8 cellular contexts compared by ENCODE assay signal in the genomic region with DNA sequence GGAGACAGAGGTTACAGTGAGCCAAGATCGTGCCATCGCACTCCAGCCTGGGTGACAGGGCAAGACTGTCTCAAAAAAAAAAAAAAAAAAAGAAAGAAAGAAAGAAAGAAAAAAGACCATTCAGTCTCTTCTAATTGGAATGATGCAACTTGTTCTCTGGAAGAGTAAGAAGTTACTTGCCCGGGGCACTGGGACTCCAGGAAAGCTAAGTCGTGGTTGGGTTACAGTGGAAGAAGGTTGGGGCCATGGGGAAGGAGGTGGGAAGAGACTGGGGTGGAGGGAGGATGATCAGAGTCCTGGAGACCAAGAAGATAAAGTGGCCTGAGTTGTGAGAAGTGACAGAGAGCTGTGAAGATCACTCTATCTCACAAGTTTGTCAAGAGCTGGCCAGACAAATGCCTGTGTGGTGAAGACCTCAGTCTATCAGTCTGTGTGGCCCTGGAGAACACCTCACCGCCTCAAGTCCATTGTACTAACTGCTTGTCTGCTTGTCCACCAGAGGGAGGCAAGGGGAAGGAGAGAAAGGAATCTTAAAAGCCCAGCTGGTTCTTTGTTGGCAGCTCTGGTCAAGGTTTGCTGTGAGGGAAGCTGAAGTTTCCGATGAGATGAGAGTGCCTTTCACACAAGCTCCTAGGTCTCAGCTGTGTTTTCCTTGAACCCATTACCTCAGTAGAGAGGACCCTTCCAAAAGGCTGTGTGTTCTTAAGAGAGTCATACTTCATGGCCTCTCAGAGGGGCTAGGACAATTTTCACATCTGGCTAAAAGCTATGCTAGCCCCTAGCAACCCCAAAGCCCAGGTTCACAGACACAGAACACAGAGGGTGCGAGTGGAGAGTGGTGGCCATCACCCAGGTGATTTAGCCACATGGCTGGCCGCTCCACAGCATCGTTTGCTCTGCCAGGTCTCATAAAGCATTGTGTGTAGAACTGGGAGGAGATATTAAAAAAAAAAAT.
A peak's percentile ranks its signal among the peaks of the same experiment; 100 is the strongest.
DNase-seq lines count a peak whose midpoint lies in the region; ATAC-seq, FAIRE-seq and TF ChIP-seq lines count a peak whose summit lies in the region.

No MANE protein-coding gene starts in this region.

- in situ Hi-C loops in K562 (cut with MboI) = loop anchor here (25.0 kb wide), 1 partner anchor 844 kb away; no protein-coding TSS in a partner anchor

- no peak overlapping the region for H3K4me3 Mint-ChIP-seq in activated T-helper 2 cell treated with anti-CD3 and anti-CD28 coated beads, Interferon-gamma antibody, Interleukin-2, Interleukin-4, amounts not matched to agents 10 μg/mL and 5 μg/mL and 100 μg/mL, durations not matched to agents 14 hours and 24 hours and 36 hours (ENCODE audit: low read depth)
- H3K4me3 Mint-ChIP-seq in mesothelial cell of epicardium = no peak overlapping the region

- H3K4me2 ChIP-seq in K562 (ENCODE audit: insufficient read depth, low read length) = no peak overlapping the region

- TF ChIP-seq CTCF in K562 (IDR thresholded peaks at IDR 0.05 in 2 of 3, conservative IDR thresholded peaks at IDR 0.05 in 1 of 3; ENCODE audit: insufficient read depth in 2 of 3, low read depth in 1 of 3, low read length in 3 of 3) = peak; percentile 57 to 67 (median 59)
- peak in 5 of 6 experiments; percentile 33 to 61 (median 51) for TF ChIP-seq CTCF in upper lobe of left lung (IDR thresholded peaks at IDR 0.05)
- no peak for TF ChIP-seq CTCF in mesothelial cell of epicardium (IDR thresholded peaks at IDR 0.05; ENCODE audit: unreplicated experiment)

- no peaks in the 10 kb centered on the region for H3K27me3 Mint-ChIP-seq in activated T-helper 2 cell treated with anti-CD3 and anti-CD28 coated beads, Interferon-gamma antibody, Interleukin-2, Interleukin-4, amounts not matched to agents 10 μg/mL and 5 μg/mL and 100 μg/mL, durations not matched to agents 14 hours and 24 hours and 36 hours (ENCODE audit: low read depth)
- no peaks in the 10 kb centered on the region for H3K27me3 Mint-ChIP-seq in mesothelial cell of epicardium (ENCODE audit: low read depth)

- no peaks in the 10 kb centered on the region for H3K4me1 ChIP-seq in K562 (replicated peaks in 1 of 2; ENCODE audit: control insufficient read depth in 2 of 2, insufficient read depth in 2 of 2, low read length in 2 of 2)
- H3K4me1 ChIP-seq in upper lobe of left lung = peaks cover 0 to 6% (median 0%) of the 10 kb centered on the region in 4 donors

- H3K9me1 ChIP-seq in K562 (ENCODE audit: control insufficient read depth, insufficient read depth, low read length) = no peaks in the 10 kb centered on the region

- H3K9ac ChIP-seq in K562 (ENCODE audit: insufficient read depth in 1 of 2, low read depth in 2 of 2, low read length in 2 of 2) = no peak overlapping the region

- CTCF ChIA-PET in K562 (lab: Yijun Ruan, JAX; ENCODE audit: low intra/inter-chr PET ratio) = no interaction called here

- TF ChIP-seq POLR2A in K562 (conservative IDR thresholded peaks at IDR 0.05) (no peak), upper lobe of left lung (IDR thresholded peaks at IDR 0.05) (no peak)

- no peak overlapping the region for H2AFZ ChIP-seq in K562 (ENCODE audit: low read depth, low read length)

- TF ChIP-seq EP300 in K562 (IDR thresholded peaks at IDR 0.05; ENCODE audit: low read length) (no peak), upper lobe of left lung (IDR thresholded peaks at IDR 0.05) (no peak)

- H3K36me3 ChIP-seq in K562 (ENCODE audit: control insufficient read depth, insufficient read depth, low read length) (no peaks in the 10 kb centered on the region), upper lobe of left lung (no peaks in the 10 kb centered on the region)

- H3K4me3 ChIP-seq in K562 (no peak overlapping the region), upper lobe of left lung (no peak overlapping the region)

- H3K9me3 ChIP-seq in K562 (replicated peaks; ENCODE audit: control insufficient read depth, insufficient read depth, low read depth, low read length) = no peaks in the 10 kb centered on the region
- no peaks in the 10 kb centered on the region for H3K9me3 ChIP-seq in upper lobe of left lung

- H3K27ac Mint-ChIP-seq in activated T-helper 2 cell treated with anti-CD3 and anti-CD28 coated beads, Interferon-gamma antibody, Interleukin-2, Interleukin-4, amounts not matched to agents 10 μg/mL and 5 μg/mL and 100 μg/mL, durations not matched to agents 14 hours and 24 hours and 36 hours = no peak overlapping the region
- H3K27ac Mint-ChIP-seq in mesothelial cell of epicardium = no peak overlapping the region

- 9% methylated on average over 9 of the region's 9 CpGs for WGBS in K562 (ENCODE audit: insufficient coverage, low coverage, missing lambda C conversion rate)
- WGBS in upper lobe of left lung, 2 donors = 59 to 64% methylated on average over 8 to 9 of the region's 9 CpGs

- H3K79me2 ChIP-seq in K562 (ENCODE audit: control insufficient read depth, insufficient read depth, low read length) = no peaks in the 10 kb centered on the region

- H3K9me3 Mint-ChIP-seq in activated T-helper 2 cell treated with anti-CD3 and anti-CD28 coated beads, Interferon-gamma antibody, Interleukin-2, Interleukin-4, amounts not matched to agents 10 μg/mL and 5 μg/mL and 100 μg/mL, durations not matched to agents 14 hours and 24 hours and 36 hours = no peaks in the 10 kb centered on the region
- H3K9me3 Mint-ChIP-seq in mesothelial cell of epicardium = no peaks in the 10 kb centered on the region

- FAIRE-seq in K562 (lab: Jason Lieb, UNC) = peak; percentile 59

- intact Hi-C loops in K562 (cut with micrococcal nuclease) = loop anchor here (2.0 to 5.0 kb wide), 2 partner anchors 109 to 137 kb away; no protein-coding TSS in a partner anchor
- intact Hi-C loops in activated T-helper 2 cell treated with anti-CD3 and anti-CD28 coated beads, Interferon-gamma antibody, Interleukin-2, Interleukin-4, amounts not matched to agents 10 μg/mL and 5 μg/mL and 100 μg/mL, durations not matched to agents 14 hours and 24 hours and 36 hours (cut with micrococcal nuclease) = no loop called here

- TF ChIP-seq RAD21 in K562 (CRISPR knock-in tag; conservative IDR thresholded peaks at IDR 0.05 in 1 of 2, IDR thresholded peaks at IDR 0.05 in 1 of 2) = peak; percentile 46 to 70

- H4K20me1 ChIP-seq in K562 (replicated peaks; ENCODE audit: control insufficient read depth, insufficient read depth, low read length) = no peaks in the 10 kb centered on the region

- BruUV-seq in K562 (replicated peaks; lab: Mats Ljungman, UMichigan) = no TSS peak

- no peaks in the 10 kb centered on the region for H3K4me1 Mint-ChIP-seq in activated T-helper 2 cell treated with anti-CD3 and anti-CD28 coated beads, Interferon-gamma antibody, Interleukin-2, Interleukin-4, amounts not matched to agents 10 μg/mL and 5 μg/mL and 100 μg/mL, durations not matched to agents 14 hours and 24 hours and 36 hours (ENCODE audit: low read depth)
- no peaks in the 10 kb centered on the region for H3K4me1 Mint-ChIP-seq in mesothelial cell of epicardium

- ATAC-seq in GM21367 (IDR thresholded peaks at IDR 0.05; ENCODE audit: unreplicated experiment) = peak; percentile 81
- peak; percentile 97 for ATAC-seq in K562
- ATAC-seq in upper lobe of left lung (ENCODE audit: low FRiP score in 2 of 2) = peak; percentile 60 to 75

- POLR2A ChIA-PET in K562 (lab: Yijun Ruan, JAX) = interaction anchor here (0.6 kb wide), 3 partner anchors 22 to 1177 kb away, joined by 3 read pairs; no protein-coding TSS in a partner anchor

- no peak overlapping the region for H3K27ac ChIP-seq in K562 (ENCODE audit: extremely low read depth, low read depth, low read length)
- H3K27ac ChIP-seq in upper lobe of left lung = no peak overlapping the region

- peak; percentile 82 for DNase-seq in AG20443 (ENCODE audit: low spot score)
- peak; percentile 12 for DNase-seq in NCI-H2196 treated with DMSO at 0.1 percent for 48 hours (lab: John Stamatoyannopoulos, UW; ENCODE audit: unreplicated experiment)
- DNase-seq in K562 (ENCODE audit: extremely low read depth in 1 of 4, low spot score in 3 of 4) = peak in 2 of 4 experiments; percentile 37 to 61
- peak; percentile 91 for DNase-seq in iris pigment epithelial cell (ENCODE audit: low read depth)
- DNase-seq in upper lobe of left lung = peak in 1 of 2 donors; percentile 29
- no peak for DNase-seq in activated T-helper 2 cell treated with anti-CD3 and anti-CD28 coated beads, Interferon-gamma antibody, Interleukin-2, Interleukin-4, amounts not matched to agents 10 μg/mL and 5 μg/mL and 100 μg/mL, durations not matched to agents 14 hours and 24 hours and 36 hours (ENCODE audit: low spot score)
- DNase-seq in mesothelial cell of epicardium (ENCODE audit: low spot score in 2 of 2, unreplicated experiment in 2 of 2) = no peak

- no peaks in the 10 kb centered on the region for H3K36me3 Mint-ChIP-seq in activated T-helper 2 cell treated with anti-CD3 and anti-CD28 coated beads, Interferon-gamma antibody, Interleukin-2, Interleukin-4, amounts not matched to agents 10 μg/mL and 5 μg/mL and 100 μg/mL, durations not matched to agents 14 hours and 24 hours and 36 hours (ENCODE audit: low read depth)
- no peaks in the 10 kb centered on the region for H3K36me3 Mint-ChIP-seq in mesothelial cell of epicardium

- H3K27me3 ChIP-seq in K562 (ENCODE audit: control insufficient read depth in 2 of 2, insufficient read depth in 2 of 2, low read length in 2 of 2) = peaks cover 4 to 6% of the 10 kb centered on the region in 2 experiments; a peak in 4 of 5 replicates
- H3K27me3 ChIP-seq in upper lobe of left lung = no peaks in the 10 kb centered on the region

TF ChIP-seq in K562, 482 proteins besides CTCF, POLR2A, EP300 and RAD21 (continues in another document):
- no peak for TF ChIP-seq CBX8 (IDR thresholded peaks at IDR 0.05; ENCODE audit: borderline replicate concordance, extremely low read depth, low read depth, low read length, poor library complexity, severe bottlenecking)
- no peak for TF ChIP-seq MED1 (CRISPR knock-in tag; IDR thresholded peaks at IDR 0.05; ENCODE audit: borderline replicate concordance)
- no peak for TF ChIP-seq ZNF780A (CRISPR knock-in tag; IDR thresholded peaks at IDR 0.05)
- TF ChIP-seq KDM1A (IDR thresholded peaks at IDR 0.05) = no peak
- TF ChIP-seq XRCC4 (IDR thresholded peaks at IDR 0.05; ENCODE audit: extremely low read depth, insufficient read depth, insufficient read length) = no peak
- TF ChIP-seq, protein P1, sequence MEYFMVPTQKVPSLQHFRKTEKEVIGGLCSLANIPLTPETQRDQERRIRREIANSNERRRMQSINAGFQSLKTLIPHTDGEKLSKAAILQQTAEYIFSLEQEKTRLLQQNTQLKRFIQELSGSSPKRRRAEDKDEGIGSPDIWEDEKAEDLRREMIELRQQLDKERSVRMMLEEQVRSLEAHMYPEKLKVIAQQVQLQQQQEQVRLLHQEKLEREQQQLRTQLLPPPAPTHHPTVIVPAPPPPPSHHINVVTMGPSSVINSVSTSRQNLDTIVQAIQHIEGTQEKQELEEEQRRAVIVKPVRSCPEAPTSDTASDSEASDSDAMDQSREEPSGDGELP (CRISPR knock-in tag; IDR thresholded peaks at IDR 0.05; ENCODE audit: borderline replicate concordance) = peak; percentile 41; the same call in 1 of the 2 replicates
- TF ChIP-seq TRIM24 (IDR thresholded peaks at IDR 0.05) = peak; percentile 27 to 73; a peak in 2 of 4 replicates
- no peak for TF ChIP-seq NFRKB (IDR thresholded peaks at IDR 0.05; ENCODE audit: low read depth)
- no peak for TF ChIP-seq DMBX1 (CRISPR knock-in tag; IDR thresholded peaks at IDR 0.05; ENCODE audit: borderline replicate concordance)

Comparison
In these comparisons a context has a peak if more than half of its experiments do, and no peak if none do; other contexts are left out.
1. DNase-seq: peak in AG20443 (single experiment), NCI-H2196 treated with DMSO at 0.1 percent for 48 hours (single experiment) and iris pigment epithelial cell (single experiment); none in activated T-helper 2 cell treated with anti-CD3 and anti-CD28 coated beads, Interferon-gamma antibody, Interleukin-2, Interleukin-4, amounts not matched to agents 10 μg/mL and 5 μg/mL and 100 μg/mL, durations not matched to agents 14 hours and 24 hours and 36 hours (single experiment) and mesothelial cell of epicardium (0 of 2).
2. Peak in every context shown above with its lines, with median percentiles within 50 percentile points of each other: ATAC-seq.